ENCODE assay signal across 16 cellular contexts in the genomic region with DNA sequence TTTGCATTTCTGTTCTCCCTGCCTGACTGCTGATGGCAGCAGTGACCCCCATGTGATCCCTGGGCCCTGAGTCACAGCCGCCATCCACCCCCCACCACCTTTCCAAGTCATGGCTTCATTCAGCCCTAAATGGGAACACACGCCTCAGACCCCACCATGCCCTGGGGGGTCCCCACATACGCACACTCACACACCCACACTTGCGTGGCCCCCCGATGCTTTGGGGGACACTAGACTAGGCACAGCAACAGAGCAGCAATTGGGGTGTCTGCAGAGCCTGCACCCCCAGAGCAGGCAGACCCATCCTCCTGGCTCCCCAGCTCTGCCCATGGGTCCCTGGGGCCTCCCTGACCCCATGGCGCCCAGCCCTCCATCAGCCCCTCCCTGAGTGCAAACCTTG. TPM values are rescaled to one million over a fixed set of nuclear protein-coding genes. Genes with fewer than 3 reads are reported as not detected.
"Had no signal": no experiment of that assay in that cellular context is flagged by ENCODE, and none has a peak within 500 bp of the region (broad histone marks: within the 10 kb centered on the region; RNA-seq: fewer than 3 reads in every experiment).

No MANE protein-coding gene starts in this region.

- H3K4me1 ChIP-seq: prostate gland had no signal

- ATAC-seq: activated CD4-positive, alpha-beta T cell treated with anti-CD3 and anti-CD28 coated beads for 36 hours; heart left ventricle; naive thymus-derived CD8-positive, alpha-beta T cell; upper lobe of right lung had no signal

- H3K4me3 ChIP-seq: dorsolateral prefrontal cortex, esophagus squamous epithelium, heart left ventricle, prostate gland, sigmoid colon, upper lobe of right lung had no signal

- H3K27me3 ChIP-seq: esophagus squamous epithelium, heart left ventricle, upper lobe of right lung had no signal

- DNase-seq: activated CD4-positive, alpha-beta T cell treated with anti-CD3 and anti-CD28 coated beads for 36 hours; activated CD8-positive, alpha-beta memory T cell treated with anti-CD3 and anti-CD28 coated beads for 24 hours; activated effector memory CD4-positive, alpha-beta T cell treated with Interleukin-2 at 50 U/mL for 16 hours; activated naive CD8-positive, alpha-beta T cell treated with anti-CD3 and anti-CD28 coated beads for 36 hours; dorsolateral prefrontal cortex; esophagus squamous epithelium; foreskin fibroblast; naive thymus-derived CD8-positive, alpha-beta T cell; sigmoid colon; stimulated activated CD4-positive, alpha-beta T cell treated with anti-CD3 and anti-CD28 coated beads, Interleukin-12 subunit alpha, Interleukin-12 subunit beta, amount 100 ng/mL, for 4 hours; stimulated activated naive CD4-positive, alpha-beta T cell treated with Interleukin-2 at 50 U/mL for 16 hours; upper lobe of right lung had no signal

- H3K4me3 Mint-ChIP-seq: activated CD4-positive, alpha-beta T cell treated with anti-CD3 and anti-CD28 coated beads for 36 hours; activated naive CD8-positive, alpha-beta T cell treated with anti-CD3 and anti-CD28 coated beads for 36 hours had no signal

- H3K27me3 Mint-ChIP-seq: activated CD4-positive, alpha-beta T cell treated with anti-CD3 and anti-CD28 coated beads for 36 hours; activated naive CD8-positive, alpha-beta T cell treated with anti-CD3 and anti-CD28 coated beads for 36 hours; naive thymus-derived CD8-positive, alpha-beta T cell had no signal

- H3K27ac Mint-ChIP-seq: activated naive CD8-positive, alpha-beta T cell treated with anti-CD3 and anti-CD28 coated beads for 36 hours had no signal

- H3K9me3 ChIP-seq: esophagus squamous epithelium, heart left ventricle, prostate gland, sigmoid colon, upper lobe of right lung had no signal

- H3K27ac ChIP-seq: esophagus squamous epithelium, heart left ventricle, prostate gland, sigmoid colon, upper lobe of right lung had no signal

RNA-seq across cellular contexts. Expression of gene LRRC25, which starts 46.0 kb away (rescaled TPM):
- total RNA-seq: activated CD4-positive, alpha-beta T cell treated with anti-CD3 and anti-CD28 coated beads for 36 hours; activated naive CD8-positive, alpha-beta T cell treated with anti-CD3 and anti-CD28 coated beads for 36 hours; chondrocyte; lung microvascular endothelial cell had no signal

RNA-seq across cellular contexts. Expression of gene GDF15, which starts 57.4 kb away (rescaled TPM):
- total RNA-seq: activated CD4-positive, alpha-beta T cell treated with anti-CD3 and anti-CD28 coated beads for 36 hours; activated naive CD8-positive, alpha-beta T cell treated with anti-CD3 and anti-CD28 coated beads for 36 hours; naive thymus-derived CD8-positive, alpha-beta T cell had no signal
